2 cellular contexts compared by ENCODE assay signal in genomic region chr16:84209989-84210388, GRCh38.
TF ChIP-seq lines count a peak whose summit lies in the region.

No MANE protein-coding gene starts in this region.

TF ChIP-seq in A549, 52 proteins besides CTCF, POLR2A, EP300 and RAD21:
- TF ChIP-seq CEBPB (IDR thresholded peaks at IDR 0.05) = no peak

TF ChIP-seq in GM23338, 12 proteins besides CTCF, POLR2A, EP300 and RAD21:
- TF ChIP-seq REST (IDR thresholded peaks at IDR 0.05; ENCODE audit: unreplicated experiment) (no peak), NANOG (IDR thresholded peaks at IDR 0.05; ENCODE audit: borderline replicate concordance) (no peak), JUNB (IDR thresholded peaks at IDR 0.05; ENCODE audit: unreplicated experiment) (no peak), EZH2phosphoT487 (IDR thresholded peaks at IDR 0.05; ENCODE audit: unreplicated experiment) (no peak), CREB1 (CRISPR knock-in tag; IDR thresholded peaks at IDR 0.05; ENCODE audit: low read depth) (no peak), ZNF462 (CRISPR knock-in tag; IDR thresholded peaks at IDR 0.05) (no peak), EZH2 (IDR thresholded peaks at IDR 0.05; ENCODE audit: low read depth, unreplicated experiment) (no peak), ZNF114 (CRISPR knock-in tag; IDR thresholded peaks at IDR 0.05) (no peak), ETS1 (IDR thresholded peaks at IDR 0.05) (no peak), STAT1 (IDR thresholded peaks at IDR 0.05; ENCODE audit: unreplicated experiment) (no peak), POLR2AphosphoS5 (IDR thresholded peaks at IDR 0.05; ENCODE audit: low read depth) (no peak), ZNF331 (CRISPR knock-in tag; IDR thresholded peaks at IDR 0.05; ENCODE audit: low read depth) (no peak)
